Comparison of ENCODE assay signal across 8 cellular contexts in the genomic region with DNA sequence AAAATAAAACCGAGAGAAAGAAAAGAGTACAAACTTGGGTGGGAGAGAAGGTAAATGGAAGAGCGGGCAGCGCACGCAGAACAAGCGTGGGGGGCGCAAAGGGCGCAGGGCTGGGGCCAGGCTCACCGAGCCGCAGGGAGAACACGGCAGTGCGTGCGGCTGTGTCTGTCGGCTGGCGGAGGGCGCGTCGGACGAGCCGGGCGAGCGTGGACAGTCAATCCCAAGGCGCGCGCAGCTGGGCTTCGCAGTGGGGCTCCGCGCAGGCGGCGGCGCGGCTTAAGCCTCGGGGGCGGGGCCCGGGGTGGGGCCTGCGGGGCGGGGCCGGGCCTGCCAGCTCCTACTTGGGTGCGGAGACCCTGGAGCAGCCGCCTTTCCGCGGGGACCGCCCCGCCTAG. TPM values are rescaled to one million over a fixed set of nuclear protein-coding genes. Genes with fewer than 3 reads are reported as not detected.
A peak's percentile ranks its signal among the peaks of the same experiment; 100 is the strongest.
DNase-seq lines count a peak whose midpoint lies in the region; ATAC-seq and TF ChIP-seq lines count a peak whose summit lies in the region.

Gene UCP2 (minus strand): TSS at position 249 of the 395 bp plus-strand sequence. CDS start 4,465 bp downstream, outside the sequence.

- H3K9me2 ChIP-seq in OCI-LY7 (ENCODE audit: insufficient read depth, low read length), result no peaks in the 10 kb centered on the region

- H3K79me2 ChIP-seq in OCI-LY7 (ENCODE audit: insufficient read depth, low read depth, low read length), result peaks cover 61% of the 10 kb centered on the region

- H3K27me3 ChIP-seq in HUES48 (ENCODE audit: control insufficient read depth, insufficient read depth, low read length) (no peaks in the 10 kb centered on the region), esophagus (ENCODE audit: control insufficient read depth in 1 of 2, insufficient read depth in 2 of 2, low read length in 2 of 2) (no peaks in the 10 kb centered on the region), muscle layer of colon (ENCODE audit: control insufficient read depth in 1 of 2, insufficient read depth in 2 of 2, low read length in 2 of 2) (no peaks in the 10 kb centered on the region)

- H3K27ac ChIP-seq in HUES48 (ENCODE audit: low read depth, low read length), result peak within 1 kb of the TSS; percentile 91
- peak within 1 kb of the TSS; percentile 91 for H3K27ac ChIP-seq in OCI-LY7 (ENCODE audit: low read depth, low read length, poor library complexity, severe bottlenecking)
- H3K27ac ChIP-seq in esophagus (ENCODE audit: low read depth in 2 of 2, low read length in 1 of 2), result peak within 1 kb of the TSS; percentile 90 to 93
- H3K27ac ChIP-seq in muscle layer of colon (ENCODE audit: low read depth, low read length), result peak within 1 kb of the TSS; percentile 82

- WGBS in esophagus, 2 donors, result 2 to 3% methylated on average over 28 to 43 of the region's 43 CpGs

- BruUV-seq in OCI-LY7 (replicated peaks; lab: Mats Ljungman, UMichigan), result no TSS peak

- H4K20me1 ChIP-seq in OCI-LY7 (ENCODE audit: insufficient read depth, low read length), result peaks cover 26% of the 10 kb centered on the region

- peaks cover 37% of the 10 kb centered on the region for H3K36me3 ChIP-seq in HUES48 (ENCODE audit: control insufficient read depth, insufficient read depth, low read length)
- H3K36me3 ChIP-seq in OCI-LY7 (ENCODE audit: insufficient read depth, low read length), result peaks cover 44% of the 10 kb centered on the region
- no peaks in the 10 kb centered on the region for H3K36me3 ChIP-seq in esophagus (ENCODE audit: control insufficient read depth in 2 of 2, insufficient read depth in 2 of 2, low read length in 1 of 2)
- H3K36me3 ChIP-seq in muscle layer of colon (ENCODE audit: insufficient read depth, low read length), result peaks cover 8% of the 10 kb centered on the region

- peak; percentile 40 for DNase-seq in COLO829 (ENCODE audit: low spot score)
- DNase-seq in OCI-LY7 (ENCODE audit: low spot score), result peak; percentile 82
- peak; percentile 74 for DNase-seq in activated T-cell treated with anti-CD3 and anti-CD28 coated beads for 4 hours
- peak; percentile 68 to 78 for DNase-seq in stimulated activated CD8-positive, alpha-beta memory T cell treated with anti-CD3 and anti-CD28 coated beads, Interleukin-7, amount 100 ng/mL, for 1 hour (ENCODE audit: low read depth in 2 of 2)

- CTCF ChIA-PET in OCI-LY7 (lab: Charles Lee; ENCODE audit: unreplicated experiment), result interaction anchor here (0.6 to 1.6 kb wide), 4 partner anchors 9 to 1527 kb away, joined by 3 to 6 read pairs (median 4); no protein-coding TSS in a partner anchor

- intact Hi-C loops in OCI-LY7 (cut with micrococcal nuclease; ENCODE audit: unreplicated experiment), result loop anchor here (2.0 to 10.0 kb wide), 4 partner anchors 188 to 828 kb away; partner anchors contain the start of genes C2CD3, LIPT2, MRPL48 and PPME1

- H3K4me2 ChIP-seq in OCI-LY7 (ENCODE audit: low read length), result peak within 1 kb of the TSS; percentile 96

- no peak for TF ChIP-seq CTCF in OCI-LY7 (conservative IDR thresholded peaks at IDR 0.05; ENCODE audit: low read length)

- H3K9me3 ChIP-seq in HUES48 (ENCODE audit: control insufficient read depth, insufficient read depth, low read length), result no peaks in the 10 kb centered on the region
- no peaks in the 10 kb centered on the region for H3K9me3 ChIP-seq in OCI-LY7 (ENCODE audit: low read length)
- H3K9me3 ChIP-seq in esophagus (ENCODE audit: control insufficient read depth in 2 of 2, insufficient read depth in 1 of 2, low read depth in 1 of 2, low read length in 1 of 2), result no peaks in the 10 kb centered on the region
- H3K9me3 ChIP-seq in muscle layer of colon (ENCODE audit: low read length), result no peaks in the 10 kb centered on the region

- H3K4me3 ChIP-seq in HUES48 (ENCODE audit: low read depth, low read length) (peak within 1 kb of the TSS; percentile 84), OCI-LY7 (ENCODE audit: low read depth, low read length, poor library complexity, severe bottlenecking) (peak within 1 kb of the TSS; percentile 91), esophagus (ENCODE audit: low read depth in 1 of 2, low read length in 2 of 2) (peak within 1 kb of the TSS; percentile 49 to 53), muscle layer of colon (ENCODE audit: low read depth in 1 of 2, low read length in 2 of 2) (peak within 1 kb of the TSS; percentile 85 to 88)

- H2AFZ ChIP-seq in OCI-LY7 (ENCODE audit: low read length), result peak within 1 kb of the TSS; percentile 21; the same call in 1 of the 2 replicates

- H3K9ac ChIP-seq in HUES48 (ENCODE audit: low read depth, low read length) (peak within 1 kb of the TSS; percentile 58), muscle layer of colon (ENCODE audit: low read length) (peak within 1 kb of the TSS; percentile 53)

- peaks cover 13% of the 10 kb centered on the region for H3K4me1 ChIP-seq in HUES48 (ENCODE audit: control insufficient read depth, insufficient read depth, low read length)
- peaks cover 66% of the 10 kb centered on the region for H3K4me1 ChIP-seq in OCI-LY7 (ENCODE audit: insufficient read depth, low read length, poor library complexity, severe bottlenecking)
- H3K4me1 ChIP-seq in esophagus (ENCODE audit: control insufficient read depth in 2 of 2, insufficient read depth in 2 of 2, low read length in 1 of 2), result no peaks in the 10 kb centered on the region
- H3K4me1 ChIP-seq in muscle layer of colon (ENCODE audit: insufficient read depth, low read length), result peaks cover 11% of the 10 kb centered on the region

- peak; percentile 43 for ATAC-seq in GM21367 (IDR thresholded peaks at IDR 0.05; ENCODE audit: unreplicated experiment)

- POLR2A ChIA-PET in OCI-LY7 (lab: Charles Lee), result interaction anchor here (0.6 to 6.4 kb wide), 8 partner anchors 8 to 188 kb away, joined by 3 to 46 read pairs (median 12); partner anchors contain the start of genes C2CD3 and PPME1

RNA-seq across cellular contexts. Expression of gene UCP2, which starts in this region (rescaled TPM):
- 82.7 and 145 TPM in 2 replicates for total RNA-seq in OCI-LY7 (2014; rRNA removed; shearing (Covaris generic))
- total RNA-seq in OCI-LY7 (2022), result 358 and 389 TPM in 2 replicates
- 1 to 10 TPM; 3.0 to 5.0 TPM for polyA plus RNA-seq in esophagus

Comparison
In these comparisons a context has a peak if more than half of its experiments do, and no peak if none do; other contexts are left out.
1. Peak in every context shown above with its lines: DNase-seq, ATAC-seq, H3K4me3 ChIP-seq and H3K27ac ChIP-seq.